Comparison of ENCODE assay signal across 8 cellular contexts in genomic region chr15:96331942-96332853, GRCh38. TPM values are rescaled to one million over a fixed set of nuclear protein-coding genes. Genes with fewer than 3 reads are reported as not detected.
A peak's percentile ranks its signal among the peaks of the same experiment; 100 is the strongest.
DNase-seq lines count a peak whose midpoint lies in the region; ATAC-seq and TF ChIP-seq lines count a peak whose summit lies in the region.

No MANE protein-coding gene starts in this region.

- peaks cover 19% of the 10 kb centered on the region for H3K4me1 Mint-ChIP-seq in stimulated activated naive CD8-positive, alpha-beta T cell treated with anti-CD3 and anti-CD28 coated beads, Interleukin-15, Interleukin-2, amounts not matched to agents 100 ng/mL and 50 ng/mL, for 24 hours (ENCODE audit: low read depth)

- H3K27ac Mint-ChIP-seq in stimulated activated naive CD8-positive, alpha-beta T cell treated with anti-CD3 and anti-CD28 coated beads, Interleukin-15, Interleukin-2, amounts not matched to agents 100 ng/mL and 50 ng/mL, for 24 hours, result peak overlapping the region; percentile 36

- H3K36me3 Mint-ChIP-seq in stimulated activated naive CD8-positive, alpha-beta T cell treated with anti-CD3 and anti-CD28 coated beads, Interleukin-15, Interleukin-2, amounts not matched to agents 100 ng/mL and 50 ng/mL, for 24 hours (ENCODE audit: low read depth), result peaks cover 5% of the 10 kb centered on the region

- TF ChIP-seq POLR2A in sigmoid colon (IDR thresholded peaks at IDR 0.05), result no peak

- intact Hi-C loops in sigmoid colon (cut with DNase I), result loop anchor here (10.0 kb wide), 1 partner anchor 1487 kb away; no protein-coding TSS in a partner anchor

- H3K4me3 ChIP-seq in WERI-Rb-1 (ENCODE audit: low read depth, low read length) (peak overlapping the region; percentile 33), cardiac muscle cell (peak overlapping the region; percentile 46), sigmoid colon (peak overlapping the region; percentile 75 to 89 (median 85))

- no peak overlapping the region for H3K4me3 Mint-ChIP-seq in stimulated activated naive CD8-positive, alpha-beta T cell treated with anti-CD3 and anti-CD28 coated beads, Interleukin-15, Interleukin-2, amounts not matched to agents 100 ng/mL and 50 ng/mL, for 24 hours

- no peaks in the 10 kb centered on the region for H3K36me3 ChIP-seq in WERI-Rb-1
- H3K36me3 ChIP-seq in cardiac muscle cell, result no peaks in the 10 kb centered on the region
- H3K36me3 ChIP-seq in sigmoid colon, result peaks cover 0 to 16% (median 3%) of the 10 kb centered on the region in 4 donors

- no peaks in the 10 kb centered on the region for H3K4me1 ChIP-seq in cardiac muscle cell (ENCODE audit: low read depth)
- peaks cover 0 to 30% (median 22%) of the 10 kb centered on the region in 4 donors for H3K4me1 ChIP-seq in sigmoid colon

- H3K27ac ChIP-seq in WERI-Rb-1 (no peak overlapping the region), cardiac muscle cell (no peak overlapping the region), sigmoid colon (peak overlapping the region; percentile 92 to 97 (median 94))

- WGBS in sigmoid colon, 2 donors, result 3 to 8% methylated on average over 75 of the region's 75 CpGs

- ATAC-seq in stimulated activated naive CD8-positive, alpha-beta T cell treated with anti-CD3 and anti-CD28 coated beads, Interleukin-15, Interleukin-2, amounts not matched to agents 100 U/mL and 50 U/mL, for 24 hours, result no peak
- ATAC-seq in GM18858 (IDR thresholded peaks at IDR 0.05; ENCODE audit: unreplicated experiment), result no peak
- ATAC-seq in HG03196 (IDR thresholded peaks at IDR 0.05; ENCODE audit: unreplicated experiment), result no peak

- H3K9me3 Mint-ChIP-seq in stimulated activated naive CD8-positive, alpha-beta T cell treated with anti-CD3 and anti-CD28 coated beads, Interleukin-15, Interleukin-2, amounts not matched to agents 100 ng/mL and 50 ng/mL, for 24 hours, result no peaks in the 10 kb centered on the region

- DNase-seq in stimulated activated naive CD8-positive, alpha-beta T cell treated with anti-CD3 and anti-CD28 coated beads, Interleukin-15, Interleukin-2, amounts not matched to agents 100 U/mL and 50 U/mL, for 24 hours, result no peak
- no peak for DNase-seq in WERI-Rb-1
- peak; percentile 56 to 66 for DNase-seq in cardiac muscle cell (ENCODE audit: low read depth in 1 of 2, low spot score in 1 of 2)
- peak; percentile 77 for DNase-seq in sigmoid colon
- DNase-seq in NCI-H1436 treated with DMSO at 0.1 percent for 48 hours (lab: John Stamatoyannopoulos, UW), result no peak

- H3K9me3 ChIP-seq in WERI-Rb-1 (ENCODE audit: severe bottlenecking) (peaks cover 4% of the 10 kb centered on the region), cardiac muscle cell (ENCODE audit: low read depth) (no peaks in the 10 kb centered on the region), sigmoid colon (no peaks in the 10 kb centered on the region)

- peaks cover 87% of the 10 kb centered on the region for H3K27me3 Mint-ChIP-seq in stimulated activated naive CD8-positive, alpha-beta T cell treated with anti-CD3 and anti-CD28 coated beads, Interleukin-15, Interleukin-2, amounts not matched to agents 100 ng/mL and 50 ng/mL, for 24 hours

- no peak for TF ChIP-seq EP300 in sigmoid colon (IDR thresholded peaks at IDR 0.05)

- peaks cover 65% of the 10 kb centered on the region for H3K27me3 ChIP-seq in WERI-Rb-1 (ENCODE audit: insufficient read depth, low read depth, severe bottlenecking)
- peaks cover 90% of the 10 kb centered on the region for H3K27me3 ChIP-seq in cardiac muscle cell
- H3K27me3 ChIP-seq in sigmoid colon, result no peaks in the 10 kb centered on the region

- TF ChIP-seq CTCF in WERI-Rb-1 (IDR thresholded peaks at IDR 0.05; ENCODE audit: low read depth, low read length), result no peak
- no peak for TF ChIP-seq CTCF in cardiac muscle cell (IDR thresholded peaks at IDR 0.05; ENCODE audit: low read depth, low read length)
- no peak for TF ChIP-seq CTCF in sigmoid colon (IDR thresholded peaks at IDR 0.05)

RNA-seq across cellular contexts. Expression of gene NR2F2, which starts 1.7 kb away (rescaled TPM):
- total RNA-seq in cardiac muscle cell, result 0.63 and 0.99 TPM in 2 replicates
- polyA plus RNA-seq in cardiac muscle cell, result 1.2 and 1.5 TPM in 2 replicates
- 10 to 100 TPM; 24.0 to 47.9 (median 31.0) TPM for total RNA-seq in sigmoid colon
- 10 to 100 TPM; 12.6 to 20.0 (median 12.9) TPM for polyA plus RNA-seq in sigmoid colon

Comparison
In these comparisons a context has a peak if more than half of its experiments do, and no peak if none do; other contexts are left out.
1. DNase-seq: peak in cardiac muscle cell (2 of 2) and sigmoid colon (single experiment); none in stimulated activated naive CD8-positive, alpha-beta T cell treated with anti-CD3 and anti-CD28 coated beads, Interleukin-15, Interleukin-2, amounts not matched to agents 100 U/mL and 50 U/mL, for 24 hours (single experiment), WERI-Rb-1 (single experiment) and NCI-H1436 treated with DMSO at 0.1 percent for 48 hours (single experiment).
2. H3K27ac ChIP-seq: peak in sigmoid colon (4 of 4); none in WERI-Rb-1 (single experiment) and cardiac muscle cell (single experiment).
3. H3K4me3 ChIP-seq: peak in every context shown above with its lines; median percentile 85 in sigmoid colon; 46 in cardiac muscle cell; 33 in WERI-Rb-1.
4. RNA of gene NR2F2, which starts 1.7 kb away (total RNA-seq): 24.0 to 47.9 TPM in sigmoid colon; 0.63 to 0.99 TPM in cardiac muscle cell; every median in the first group is over 10 times any median in the second.